In genomic region chr5:173895766-173896165, GRCh38 we compare ENCODE assay signal across 1 cellular context.
TF ChIP-seq lines count a peak whose summit lies in the region.

No MANE protein-coding gene starts in this region.

TF ChIP-seq in K562, 482 proteins besides CTCF, POLR2A, EP300 and RAD21:
- TF ChIP-seq HMBOX1 (IDR thresholded peaks at IDR 0.05) = peak; percentile 72
- TF ChIP-seq MAZ (CRISPR knock-in tag; conservative IDR thresholded peaks at IDR 0.05 in 1 of 2, IDR thresholded peaks at IDR 0.05 in 1 of 2) = peak in 1 of 2 experiments; percentile 32; a peak in 1 of 4 replicates
- peak; percentile 47 for TF ChIP-seq MAFG (tag; conservative IDR thresholded peaks at IDR 0.05)
- TF ChIP-seq PCBP1 (IDR thresholded peaks at IDR 0.05; ENCODE audit: low read depth, low read length, poor library complexity, severe bottlenecking) = no peak
- TF ChIP-seq C11orf30 (IDR thresholded peaks at IDR 0.05; ENCODE audit: low read depth) = peak; percentile 48; the same call in 1 of the 2 replicates
- TF ChIP-seq ZNF318 (IDR thresholded peaks at IDR 0.05; ENCODE audit: borderline replicate concordance in 1 of 2, low read depth in 1 of 2) = no peak
- peak; percentile 51; the same call in 1 of the 2 replicates for TF ChIP-seq NFE2 (IDR thresholded peaks at IDR 0.05; ENCODE audit: low read depth)
- 0 out of 2 replicates have a peak, but pooled peaks have one; percentile 0 for TF ChIP-seq TEAD4 (IDR thresholded peaks at IDR 0.05; ENCODE audit: low read length)
- no peak for TF ChIP-seq TEAD4 (CRISPR knock-in tag; IDR thresholded peaks at IDR 0.05; ENCODE audit: borderline replicate concordance)
